Comparison of ENCODE assay signal across 31 cellular contexts in genomic region chr12:114414866-114415524, GRCh38. TPM values are rescaled to one million over a fixed set of nuclear protein-coding genes. Genes with fewer than 3 reads are reported as not detected.
DNase-seq lines count a peak whose midpoint lies in the region; ATAC-seq and TF ChIP-seq lines count a peak whose summit lies in the region.
"Had no signal": no experiment of that assay in that cellular context is flagged by ENCODE, and none has a peak within 500 bp of the region (broad histone marks: within the 10 kb centered on the region; RNA-seq: fewer than 3 reads in every experiment).

No MANE protein-coding gene starts in this region.

- H3K27me3 ChIP-seq in left ventricle myocardium inferior (ENCODE audit: low read depth), result peaks cover 61% of the 10 kb centered on the region
- H3K27me3 ChIP-seq in gastroesophageal sphincter, result peaks cover 18% of the 10 kb centered on the region
- peaks cover 53% of the 10 kb centered on the region for H3K27me3 ChIP-seq in upper lobe of right lung
- H3K27me3 ChIP-seq: SJSA1 had no signal

- peaks cover 49% of the 10 kb centered on the region for H3K4me1 Mint-ChIP-seq in HFFc6 (ENCODE audit: low read depth)
- H3K4me1 Mint-ChIP-seq: activated CD4-positive, alpha-beta T cell treated with anti-CD3 and anti-CD28 coated beads, Interleukin-2, amount 10 ng/mL, durations not matched to agents 7 days and 5 days had no signal

- H3K36me3 ChIP-seq in left ventricle myocardium inferior (no peaks in the 10 kb centered on the region), gastroesophageal sphincter (no peaks in the 10 kb centered on the region), upper lobe of right lung (no peaks in the 10 kb centered on the region)
- H3K36me3 ChIP-seq: breast epithelium, sigmoid colon, SJSA1, tibial artery had no signal

- H3K4me3 Mint-ChIP-seq in HFFc6, result peak overlapping the region; percentile 79
- H3K4me3 Mint-ChIP-seq: activated CD4-positive, alpha-beta T cell treated with anti-CD3 and anti-CD28 coated beads, Interleukin-2, amount 10 ng/mL, durations not matched to agents 7 days and 5 days; activated naive CD8-positive, alpha-beta T cell; CD4-positive, CD25-positive, alpha-beta regulatory T cell had no signal

- no peak for TF ChIP-seq EP300 in gastroesophageal sphincter (IDR thresholded peaks at IDR 0.05)

- H3K9me3 Mint-ChIP-seq in HFFc6, result no peaks in the 10 kb centered on the region
- H3K9me3 Mint-ChIP-seq: activated CD4-positive, alpha-beta T cell treated with anti-CD3 and anti-CD28 coated beads, Interleukin-2, amount 10 ng/mL, durations not matched to agents 7 days and 5 days had no signal

- DNase-seq in left ventricle myocardium inferior (no peak), cardiac septum (ENCODE audit: low spot score) (no peak), HFFc6 (no peak), upper lobe of right lung (no peak), NCI-H1417 treated with DMSO at 0.1 percent for 48 hours (lab: John Stamatoyannopoulos, UW) (no peak), ureter (ENCODE audit: low spot score) (no peak)
- DNase-seq: 8988T; activated CD4-positive, alpha-beta T cell treated with anti-CD3 and anti-CD28 coated beads, Interleukin-2, amount 10 ng/mL, durations not matched to agents 7 days and 5 days; activated effector memory CD4-positive, alpha-beta T cell treated with anti-CD3 and anti-CD28 coated beads, Interleukin-2, amount 50 U/mL, for 16 hours; activated T-cell treated with anti-CD3 and anti-CD28 coated beads, Interleukin-2, amount 50 U/mL, for 1 hour; CD4-positive, CD25-positive, alpha-beta regulatory T cell; midbrain; naive B cell; NCI-H1092; NCI-H1694 treated with DMSO at 0.1 percent for 48 hours; NCI-H82; sigmoid colon; stimulated activated CD4-positive, alpha-beta T cell treated with anti-CD3 and anti-CD28 coated beads, Interleukin-4, amount 100 ng/mL, for 1 hour; T-helper 9 cell; tibial artery had no signal

- peaks cover 6% of the 10 kb centered on the region for H3K36me3 Mint-ChIP-seq in HFFc6 (ENCODE audit: low read depth)
- H3K36me3 Mint-ChIP-seq: activated naive CD8-positive, alpha-beta T cell; CD4-positive, CD25-positive, alpha-beta regulatory T cell had no signal

- peak overlapping the region; percentile 57 for H3K27ac Mint-ChIP-seq in HFFc6
- H3K27ac Mint-ChIP-seq: activated CD4-positive, alpha-beta T cell treated with anti-CD3 and anti-CD28 coated beads, Interleukin-2, amount 10 ng/mL, durations not matched to agents 7 days and 5 days; activated naive CD8-positive, alpha-beta T cell; CD4-positive, CD25-positive, alpha-beta regulatory T cell; naive B cell had no signal

- ATAC-seq in gastroesophageal sphincter, result no peak
- no peak for ATAC-seq in upper lobe of right lung
- ATAC-seq in GM21619 (IDR thresholded peaks at IDR 0.05; ENCODE audit: unreplicated experiment), result no peak
- ATAC-seq: K562 had no signal

- H3K27ac ChIP-seq in left ventricle myocardium inferior (replicated peaks), result peak overlapping the region; percentile 55
- H3K27ac ChIP-seq in gastroesophageal sphincter, result peak overlapping the region in 3 of 4 donors; percentile 91 to 94 (median 93)
- peak overlapping the region; percentile 79 for H3K27ac ChIP-seq in upper lobe of right lung
- H3K27ac ChIP-seq: breast epithelium, SJSA1, tibial artery, VCaP had no signal

- H3K4me3 ChIP-seq in left ventricle myocardium inferior (no peak overlapping the region), gastroesophageal sphincter (no peak overlapping the region), upper lobe of right lung (no peak overlapping the region)
- H3K4me3 ChIP-seq: K562, sigmoid colon, SJSA1, tibial artery had no signal

- 70 to 85% methylated on average over 3 to 6 of the region's 11 CpGs for WGBS in gastroesophageal sphincter (ENCODE audit: low coverage in 1 of 2), 2 donors

- intact Hi-C loops in left ventricle myocardium inferior (cut with micrococcal nuclease), result no loop called here
- intact Hi-C loops in cardiac septum (cut with DNase I), result no loop called here
- intact Hi-C loops in upper lobe of right lung (cut with DNase I), result no loop called here

- TF ChIP-seq CTCF in left ventricle myocardium inferior (IDR thresholded peaks at IDR 0.05; ENCODE audit: borderline replicate concordance), result no peak
- TF ChIP-seq CTCF in HFFc6 (IDR thresholded peaks at IDR 0.05), result no peak
- TF ChIP-seq CTCF in gastroesophageal sphincter (IDR thresholded peaks at IDR 0.05), result no peak
- no peak for TF ChIP-seq CTCF in upper lobe of right lung (IDR thresholded peaks at IDR 0.05)

- H3K9me3 ChIP-seq in left ventricle myocardium inferior (replicated peaks), result no peaks in the 10 kb centered on the region
- H3K9me3 ChIP-seq in gastroesophageal sphincter, result no peaks in the 10 kb centered on the region
- H3K9me3 ChIP-seq in upper lobe of right lung, result no peaks in the 10 kb centered on the region
- H3K9me3 ChIP-seq: breast epithelium, sigmoid colon, SJSA1, tibial artery had no signal

- H3K27me3 Mint-ChIP-seq in HFFc6 (ENCODE audit: insufficient read depth), result peaks cover 3% of the 10 kb centered on the region

- H3K4me1 ChIP-seq in left ventricle myocardium inferior (peaks cover 24% of the 10 kb centered on the region), gastroesophageal sphincter (peaks cover 0 to 60% (median 0%) of the 10 kb centered on the region in 3 donors), upper lobe of right lung (no peaks in the 10 kb centered on the region)
- H3K4me1 ChIP-seq: breast epithelium, sigmoid colon, SJSA1 had no signal

- TF ChIP-seq POLR2A in gastroesophageal sphincter (IDR thresholded peaks at IDR 0.05), result no peak

RNA-seq across cellular contexts. Expression of gene TBX5, which starts 9.1 kb away (rescaled TPM):
- 75.1 TPM for total RNA-seq in left ventricle myocardium inferior
- 34.6 TPM for total RNA-seq in cardiac septum
- total RNA-seq in HFFc6 (2021; fragmentation: NEBNext Ultra II Directional; extraction: Animal tissue kit (Norgen Biotek cat#: 25700)), result 10 to 100 TPM; 20.7 to 27.8 (median 24.3) TPM
- total RNA-seq in gastroesophageal sphincter, result 10 to 100 TPM in 3 of 4 donors, 1 to 10 TPM in 1; 8.6 to 38.8 (median 28.0) TPM
- total RNA-seq in upper lobe of right lung, result 22.3 TPM
- total RNA-seq in ureter, result 0.10 TPM
- total RNA-seq: activated CD4-positive, alpha-beta T cell treated with anti-CD3 and anti-CD28 coated beads, Interleukin-2, amount 10 ng/mL, durations not matched to agents 7 days and 5 days; activated CD8-positive, alpha-beta memory T cell treated with anti-CD3 and anti-CD28 coated beads for 36 hours; CD4-positive, CD25-positive, alpha-beta regulatory T cell; K562; liver; NCI-H460; RPMI7951; sigmoid colon; SJSA1 had no signal
